In genomic region chr2:232501794-232502499, GRCh38 we compare ENCODE assay signal across 23 cellular contexts. TPM values are rescaled to one million over a fixed set of nuclear protein-coding genes. Genes with fewer than 3 reads are reported as not detected.
A peak's percentile ranks its signal among the peaks of the same experiment; 100 is the strongest.
DNase-seq lines count a peak whose midpoint lies in the region; ATAC-seq and TF ChIP-seq lines count a peak whose summit lies in the region.
"Had no signal": no experiment of that assay in that cellular context is flagged by ENCODE, and none has a peak within 500 bp of the region (broad histone marks: within the 10 kb centered on the region; RNA-seq: fewer than 3 reads in every experiment).

No MANE protein-coding gene starts in this region.

- H3K9me3 Mint-ChIP-seq in activated T-cell treated with anti-CD3 and anti-CD28 coated beads, Interleukin-2, amount 50 U/mL, for 72 hours: no peaks in the 10 kb centered on the region
- H3K9me3 Mint-ChIP-seq in effector memory CD8-positive, alpha-beta T cell: no peaks in the 10 kb centered on the region
- H3K9me3 Mint-ChIP-seq in nephron: no peaks in the 10 kb centered on the region
- H3K9me3 Mint-ChIP-seq: activated CD4-positive, alpha-beta T cell treated with anti-CD3 and anti-CD28 coated beads, Interleukin-2, amount 10 ng/mL, durations not matched to agents 7 days and 5 days; HFFc6 had no signal

- H3K27me3 ChIP-seq in thyroid gland: no peaks in the 10 kb centered on the region

- peaks cover 8 to 23% of the 10 kb centered on the region in 2 donors for H3K4me1 ChIP-seq in thyroid gland

- no peak overlapping the region for H3K27ac Mint-ChIP-seq in activated T-cell treated with anti-CD3 and anti-CD28 coated beads, Interleukin-2, amount 50 U/mL, for 72 hours
- H3K27ac Mint-ChIP-seq in effector memory CD8-positive, alpha-beta T cell: no peak overlapping the region
- H3K27ac Mint-ChIP-seq in nephron: peak overlapping the region in 1 of 3 experiments; percentile 23
- H3K27ac Mint-ChIP-seq: activated CD4-positive, alpha-beta T cell treated with anti-CD3 and anti-CD28 coated beads, Interleukin-2, amount 10 ng/mL, durations not matched to agents 7 days and 5 days; HFFc6 had no signal

- TF ChIP-seq POLR2A in thyroid gland (IDR thresholded peaks at IDR 0.05): no peak

- peak overlapping the region; percentile 73 to 76 for H3K4me3 Mint-ChIP-seq in activated T-cell treated with anti-CD3 and anti-CD28 coated beads, Interleukin-2, amount 50 U/mL, for 72 hours
- peak overlapping the region; percentile 71 to 81 for H3K4me3 Mint-ChIP-seq in effector memory CD8-positive, alpha-beta T cell
- peak overlapping the region; percentile 34 to 84 (median 61) for H3K4me3 Mint-ChIP-seq in nephron
- H3K4me3 Mint-ChIP-seq: HFFc6 had no signal

- H3K4me1 Mint-ChIP-seq in activated T-cell treated with anti-CD3 and anti-CD28 coated beads, Interleukin-2, amount 50 U/mL, for 72 hours (ENCODE audit: low read depth): peaks cover 15% of the 10 kb centered on the region
- peaks cover 4% of the 10 kb centered on the region in 2 donors for H3K4me1 Mint-ChIP-seq in effector memory CD8-positive, alpha-beta T cell (ENCODE audit: low read depth in 2 of 2)
- H3K4me1 Mint-ChIP-seq in nephron: peaks cover 20% of the 10 kb centered on the region

- no peak for ATAC-seq in activated T-cell treated with anti-CD3 and anti-CD28 coated beads, Interleukin-2, amount 50 U/mL, for 72 hours (replicated peaks in 1 of 2)
- ATAC-seq in effector memory CD8-positive, alpha-beta T cell (replicated peaks): no peak
- no peak for ATAC-seq in GM21390 (IDR thresholded peaks at IDR 0.05; ENCODE audit: unreplicated experiment)

- no peak for TF ChIP-seq CTCF in nephron (IDR thresholded peaks at IDR 0.05; ENCODE audit: unreplicated experiment in 3 of 3)
- TF ChIP-seq CTCF in thyroid gland (IDR thresholded peaks at IDR 0.05): no peak

- H3K9me3 ChIP-seq in thyroid gland: no peaks in the 10 kb centered on the region
- H3K9me3 ChIP-seq: thoracic aorta had no signal

- H3K36me3 Mint-ChIP-seq in activated T-cell treated with anti-CD3 and anti-CD28 coated beads, Interleukin-2, amount 50 U/mL, for 72 hours (ENCODE audit: insufficient read depth in 2 of 2): no peaks in the 10 kb centered on the region
- H3K36me3 Mint-ChIP-seq in effector memory CD8-positive, alpha-beta T cell (ENCODE audit: insufficient read depth): no peaks in the 10 kb centered on the region
- H3K36me3 Mint-ChIP-seq in nephron (ENCODE audit: low read depth): no peaks in the 10 kb centered on the region

- no peak overlapping the region for H3K4me3 ChIP-seq in thyroid gland (replicated peaks in 1 of 3)

- no peaks in the 10 kb centered on the region for H3K36me3 ChIP-seq in thyroid gland
- H3K36me3 ChIP-seq: thoracic aorta had no signal

- H3K27me3 Mint-ChIP-seq in activated T-cell treated with anti-CD3 and anti-CD28 coated beads, Interleukin-2, amount 50 U/mL, for 72 hours (ENCODE audit: low read depth): peaks cover 46% of the 10 kb centered on the region
- peaks cover 56 to 97% of the 10 kb centered on the region in 2 donors for H3K27me3 Mint-ChIP-seq in effector memory CD8-positive, alpha-beta T cell
- peaks cover 72% of the 10 kb centered on the region for H3K27me3 Mint-ChIP-seq in nephron (ENCODE audit: low read depth)

- DNase-seq in activated T-cell treated with anti-CD3 and anti-CD28 coated beads, Interleukin-2, amount 50 U/mL, for 72 hours: no peak
- DNase-seq in activated T-cell treated with anti-CD3 and anti-CD28 coated beads for 4 hours (no peak), thyroid gland (peak; percentile 49 to 50), NCI-H2029 treated with DMSO at 0.1 percent for 48 hours (lab: John Stamatoyannopoulos, UW) (no peak), NOMO-1 treated with DMSO at 0.1 percent for 48 hours (lab: John Stamatoyannopoulos, UW; ENCODE audit: unreplicated experiment) (no peak)
- no peak for DNase-seq in effector memory CD8-positive, alpha-beta T cell
- DNase-seq: activated CD4-positive, alpha-beta T cell treated with anti-CD3 and anti-CD28 coated beads, Interleukin-2, amount 10 ng/mL, durations not matched to agents 7 days and 5 days; effector CD4-positive, alpha-beta T cell; HFFc6; left ventricle myocardium superior; NCI-H526 treated with DMSO at 0.1 percent for 48 hours; stimulated activated CD4-positive, alpha-beta T cell treated with anti-CD3 and anti-CD28 coated beads, Interleukin-15, amount 100 ng/mL, for 24 hours; SW 1271 had no signal

- 27 to 35% methylated on average over 9 to 10 of the region's 10 CpGs for WGBS in thyroid gland, 2 donors

- no peak overlapping the region for H3K27ac ChIP-seq in thyroid gland
- H3K27ac ChIP-seq: thoracic aorta had no signal

- intact Hi-C loops in thyroid gland (cut with DNase I): no loop called here

RNA-seq across cellular contexts. Expression of gene ECEL1, which starts 14.3 kb away (rescaled TPM):
- total RNA-seq in activated T-cell treated with anti-CD3 and anti-CD28 coated beads, Interleukin-2, amount 50 U/mL, for 72 hours: 1 to 10 TPM; 1.8 to 2.5 TPM
- total RNA-seq in thyroid gland: 1 to 10 TPM in 2 of 4 donors, under 1 TPM in 2; 0.11 to 1.5 (median 1.2) TPM
- total RNA-seq: activated CD4-positive, alpha-beta T cell treated with anti-CD3 and anti-CD28 coated beads, Interleukin-2, amount 10 ng/mL, durations not matched to agents 7 days and 5 days; esophagus mucosa; HFFc6; IMR-90; MCF 10A; mononuclear cell had no signal

RNA-seq across cellular contexts. Expression of gene PRSS56, which starts 18.2 kb away (rescaled TPM):
- under 1 TPM in 1 of 2 donors, not detected in 1; 0.39 TPM for total RNA-seq in activated T-cell treated with anti-CD3 and anti-CD28 coated beads, Interleukin-2, amount 50 U/mL, for 72 hours
- not detected for total RNA-seq in thyroid gland
- total RNA-seq: A673; activated CD4-positive, alpha-beta T cell treated with anti-CD3 and anti-CD28 coated beads, Interleukin-2, amount 10 ng/mL, durations not matched to agents 7 days and 5 days; esophagus mucosa; HFFc6; IMR-90; MCF 10A; mononuclear cell; thoracic aorta had no signal

RNA-seq across cellular contexts. Expression of gene CHRND, which starts 24.0 kb away (rescaled TPM):
- not detected for total RNA-seq in activated T-cell treated with anti-CD3 and anti-CD28 coated beads, Interleukin-2, amount 50 U/mL, for 72 hours
- not detected for total RNA-seq in thyroid gland
- total RNA-seq: A673; activated CD4-positive, alpha-beta T cell treated with anti-CD3 and anti-CD28 coated beads, Interleukin-2, amount 10 ng/mL, durations not matched to agents 7 days and 5 days; esophagus mucosa; frontal cortex; HFFc6; IMR-90; left ventricle myocardium superior; MCF 10A; mononuclear cell; thoracic aorta had no signal

RNA-seq across cellular contexts. Expression of gene CHRNG, which starts 37.5 kb away (rescaled TPM):
- total RNA-seq in activated T-cell treated with anti-CD3 and anti-CD28 coated beads, Interleukin-2, amount 50 U/mL, for 72 hours: not detected
- not detected for total RNA-seq in thyroid gland
- total RNA-seq: A673; activated CD4-positive, alpha-beta T cell treated with anti-CD3 and anti-CD28 coated beads, Interleukin-2, amount 10 ng/mL, durations not matched to agents 7 days and 5 days; esophagus mucosa; frontal cortex; HFFc6; IMR-90; left ventricle myocardium superior; MCF 10A; mononuclear cell; right cardiac atrium; thoracic aorta had no signal

RNA-seq across cellular contexts. Expression of gene ALPI, which starts 46.0 kb away (rescaled TPM):
- not detected for total RNA-seq in activated T-cell treated with anti-CD3 and anti-CD28 coated beads, Interleukin-2, amount 50 U/mL, for 72 hours
- total RNA-seq in thyroid gland: not detected
- total RNA-seq: A673; activated CD4-positive, alpha-beta T cell treated with anti-CD3 and anti-CD28 coated beads, Interleukin-2, amount 10 ng/mL, durations not matched to agents 7 days and 5 days; esophagus mucosa; frontal cortex; HFFc6; IMR-90; left ventricle myocardium superior; MCF 10A; mononuclear cell; right cardiac atrium; thoracic aorta had no signal

Comparison
In these comparisons a context has a peak if more than half of its experiments do, and no peak if none do; other contexts are left out.
1. DNase-seq: peak in thyroid gland (2 of 2); none in activated T-cell treated with anti-CD3 and anti-CD28 coated beads, Interleukin-2, amount 50 U/mL, for 72 hours (0 of 2), activated T-cell treated with anti-CD3 and anti-CD28 coated beads for 4 hours (single experiment), effector memory CD8-positive, alpha-beta T cell (0 of 3), NCI-H2029 treated with DMSO at 0.1 percent for 48 hours (single experiment) and NOMO-1 treated with DMSO at 0.1 percent for 48 hours (single experiment).
2. Peak in every context shown above with its lines, with median percentiles within 50 percentile points of each other: H3K4me3 Mint-ChIP-seq.